In the genomic region with DNA sequence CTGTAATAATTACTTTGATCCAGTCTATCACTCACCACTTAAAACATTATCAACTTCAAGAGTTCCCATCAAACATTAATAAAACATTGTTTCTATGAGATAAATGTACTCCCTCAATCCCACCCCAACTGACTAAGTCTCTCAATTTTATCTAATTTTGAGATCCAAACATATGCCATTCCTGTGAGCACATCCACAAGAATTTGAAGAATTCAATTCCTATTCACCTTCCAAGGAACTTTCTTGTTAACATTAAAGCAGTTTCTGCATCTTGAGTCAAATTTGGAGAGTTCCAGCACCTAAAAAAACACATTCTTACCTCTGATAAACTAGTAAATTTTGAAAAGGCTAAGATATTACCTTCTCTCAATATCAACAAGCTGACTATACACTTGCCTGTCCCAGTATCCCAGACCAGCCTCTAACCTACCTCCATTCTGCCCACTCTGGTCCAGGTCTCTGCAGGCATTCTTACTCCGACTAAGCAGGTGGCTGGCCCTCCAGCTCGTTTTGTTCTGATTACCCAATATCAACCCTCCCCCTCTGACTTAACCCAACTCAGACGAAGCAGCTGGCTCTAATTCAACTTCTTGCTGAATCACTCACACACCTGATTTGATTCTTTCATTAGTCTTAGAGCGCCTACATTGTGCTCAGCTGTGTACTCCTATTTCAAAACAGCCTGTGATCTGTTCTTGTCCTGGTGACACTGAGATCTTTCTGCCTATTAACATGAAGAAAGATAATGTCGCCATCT, we compare ENCODE assay signal across 12 cellular contexts.
A peak's percentile ranks its signal among the peaks of the same experiment; 100 is the strongest.
DNase-seq lines count a peak whose midpoint lies in the region; TF ChIP-seq lines count a peak whose summit lies in the region.
"Had no signal": no experiment of that assay in that cellular context is flagged by ENCODE, and none has a peak within 500 bp of the region (broad histone marks: within the 10 kb centered on the region; RNA-seq: fewer than 3 reads in every experiment).

No MANE protein-coding gene starts in this region.

- no peak overlapping the region for H3K4me3 ChIP-seq in fibroblast of the aortic adventitia (ENCODE audit: low read depth, low read length)
- H3K4me3 ChIP-seq: tibial nerve had no signal

- DNase-seq in NCI-H1105 treated with DMSO at 0.1 percent for 48 hours (lab: John Stamatoyannopoulos, UW) (peak; percentile 2), NCI-H1105 (lab: John Stamatoyannopoulos, UW) (no peak), RKO (ENCODE audit: low spot score) (peak; percentile 14), fibroblast of the aortic adventitia (ENCODE audit: low read depth) (peak; percentile 23), renal cortical epithelial cell (ENCODE audit: low read depth) (peak; percentile 96), cerebellar nuclear complex (lab: John Stamatoyannopoulos, UW) (no peak), NCI-H146 (lab: John Stamatoyannopoulos, UW) (no peak), NCI-H446 treated with DMSO at 0.1 percent for 48 hours (lab: John Stamatoyannopoulos, UW) (no peak)
- DNase-seq: activated T-cell treated with anti-CD3 and anti-CD28 coated beads, Interleukin-2, amount 50 U/mL, for 4 hours; erythroblast; NCI-H510A had no signal

- TF ChIP-seq CTCF in fibroblast of the aortic adventitia (IDR thresholded peaks at IDR 0.05; ENCODE audit: insufficient read depth, low read length) = no peak

Comparison
In these comparisons a context has a peak if more than half of its experiments do, and no peak if none do; other contexts are left out.
1. DNase-seq: peak in NCI-H1105 treated with DMSO at 0.1 percent for 48 hours (single experiment), RKO (single experiment), fibroblast of the aortic adventitia (single experiment) and renal cortical epithelial cell (single experiment); none in NCI-H1105 (single experiment), cerebellar nuclear complex (0 of 2), NCI-H146 (single experiment) and NCI-H446 treated with DMSO at 0.1 percent for 48 hours (single experiment).